2 cellular contexts compared by ENCODE assay signal in the genomic region with DNA sequence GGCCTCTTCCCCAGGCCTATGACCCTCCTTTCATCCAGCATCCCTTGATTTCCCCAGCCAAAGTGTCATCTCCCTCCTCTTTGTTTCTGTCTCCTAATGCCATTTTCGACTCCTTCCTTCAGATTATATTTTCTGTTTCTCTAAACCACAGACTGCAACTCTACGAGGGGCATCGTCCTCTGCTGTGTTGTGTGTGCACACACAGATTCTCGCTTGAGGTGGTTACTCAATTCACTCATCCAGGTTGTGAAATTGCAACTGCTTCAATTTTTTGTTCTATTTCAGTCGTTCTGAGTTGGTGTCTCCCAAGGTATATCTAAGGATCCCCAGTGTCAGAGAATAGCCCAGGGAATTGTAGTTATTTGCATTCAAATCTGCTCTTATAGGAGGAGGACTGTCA.
A peak's percentile ranks its signal among the peaks of the same experiment; 100 is the strongest.
TF ChIP-seq lines count a peak whose summit lies in the region.

No MANE protein-coding gene starts in this region.

TF ChIP-seq in GM12878, 131 proteins besides CTCF, POLR2A, EP300 and RAD21 (continued from another document):
- TF ChIP-seq CEBPZ (IDR thresholded peaks at IDR 0.05; ENCODE audit: low read depth, low read length) (no peak), TAF1 (IDR thresholded peaks at IDR 0.05; ENCODE audit: borderline replicate concordance, low read depth, low read length) (no peak), RUNX3 (IDR thresholded peaks at IDR 0.05; ENCODE audit: low read length) (0 out of 2 replicates have a peak, but pooled peaks have one; percentile 6), CBFB (IDR thresholded peaks at IDR 0.05; ENCODE audit: low read depth) (no peak)
- TF ChIP-seq, protein P1, sequence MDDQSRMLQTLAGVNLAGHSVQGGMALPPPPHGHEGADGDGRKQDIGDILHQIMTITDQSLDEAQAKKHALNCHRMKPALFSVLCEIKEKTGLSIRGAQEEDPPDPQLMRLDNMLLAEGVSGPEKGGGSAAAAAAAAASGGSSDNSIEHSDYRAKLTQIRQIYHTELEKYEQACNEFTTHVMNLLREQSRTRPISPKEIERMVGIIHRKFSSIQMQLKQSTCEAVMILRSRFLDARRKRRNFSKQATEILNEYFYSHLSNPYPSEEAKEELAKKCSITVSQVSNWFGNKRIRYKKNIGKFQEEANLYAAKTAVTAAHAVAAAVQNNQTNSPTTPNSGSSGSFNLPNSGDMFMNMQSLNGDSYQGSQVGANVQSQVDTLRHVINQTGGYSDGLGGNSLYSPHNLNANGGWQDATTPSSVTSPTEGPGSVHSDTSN (IDR thresholded peaks at IDR 0.05; ENCODE audit: insufficient replicate concordance, low read depth, low read length), result no peak
- TF ChIP-seq, protein P2, sequence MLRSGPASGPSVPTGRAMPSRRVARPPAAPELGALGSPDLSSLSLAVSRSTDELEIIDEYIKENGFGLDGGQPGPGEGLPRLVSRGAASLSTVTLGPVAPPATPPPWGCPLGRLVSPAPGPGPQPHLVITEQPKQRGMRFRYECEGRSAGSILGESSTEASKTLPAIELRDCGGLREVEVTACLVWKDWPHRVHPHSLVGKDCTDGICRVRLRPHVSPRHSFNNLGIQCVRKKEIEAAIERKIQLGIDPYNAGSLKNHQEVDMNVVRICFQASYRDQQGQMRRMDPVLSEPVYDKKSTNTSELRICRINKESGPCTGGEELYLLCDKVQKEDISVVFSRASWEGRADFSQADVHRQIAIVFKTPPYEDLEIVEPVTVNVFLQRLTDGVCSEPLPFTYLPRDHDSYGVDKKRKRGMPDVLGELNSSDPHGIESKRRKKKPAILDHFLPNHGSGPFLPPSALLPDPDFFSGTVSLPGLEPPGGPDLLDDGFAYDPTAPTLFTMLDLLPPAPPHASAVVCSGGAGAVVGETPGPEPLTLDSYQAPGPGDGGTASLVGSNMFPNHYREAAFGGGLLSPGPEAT (IDR thresholded peaks at IDR 0.05; ENCODE audit: low read depth), result no peak

TF ChIP-seq in WTC11, 78 proteins besides CTCF, POLR2A, EP300 and RAD21 (continued from another document):
- TF ChIP-seq, protein P3, sequence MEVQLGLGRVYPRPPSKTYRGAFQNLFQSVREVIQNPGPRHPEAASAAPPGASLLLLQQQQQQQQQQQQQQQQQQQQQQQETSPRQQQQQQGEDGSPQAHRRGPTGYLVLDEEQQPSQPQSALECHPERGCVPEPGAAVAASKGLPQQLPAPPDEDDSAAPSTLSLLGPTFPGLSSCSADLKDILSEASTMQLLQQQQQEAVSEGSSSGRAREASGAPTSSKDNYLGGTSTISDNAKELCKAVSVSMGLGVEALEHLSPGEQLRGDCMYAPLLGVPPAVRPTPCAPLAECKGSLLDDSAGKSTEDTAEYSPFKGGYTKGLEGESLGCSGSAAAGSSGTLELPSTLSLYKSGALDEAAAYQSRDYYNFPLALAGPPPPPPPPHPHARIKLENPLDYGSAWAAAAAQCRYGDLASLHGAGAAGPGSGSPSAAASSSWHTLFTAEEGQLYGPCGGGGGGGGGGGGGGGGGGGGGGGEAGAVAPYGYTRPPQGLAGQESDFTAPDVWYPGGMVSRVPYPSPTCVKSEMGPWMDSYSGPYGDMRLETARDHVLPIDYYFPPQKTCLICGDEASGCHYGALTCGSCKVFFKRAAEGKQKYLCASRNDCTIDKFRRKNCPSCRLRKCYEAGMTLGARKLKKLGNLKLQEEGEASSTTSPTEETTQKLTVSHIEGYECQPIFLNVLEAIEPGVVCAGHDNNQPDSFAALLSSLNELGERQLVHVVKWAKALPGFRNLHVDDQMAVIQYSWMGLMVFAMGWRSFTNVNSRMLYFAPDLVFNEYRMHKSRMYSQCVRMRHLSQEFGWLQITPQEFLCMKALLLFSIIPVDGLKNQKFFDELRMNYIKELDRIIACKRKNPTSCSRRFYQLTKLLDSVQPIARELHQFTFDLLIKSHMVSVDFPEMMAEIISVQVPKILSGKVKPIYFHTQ (CRISPR knock-in tag; IDR thresholded peaks at IDR 0.05), result no peak
- TF ChIP-seq ETV6 (CRISPR knock-in tag; IDR thresholded peaks at IDR 0.05) (no peak), ZNF396 (CRISPR knock-in tag; IDR thresholded peaks at IDR 0.05; ENCODE audit: borderline replicate concordance) (no peak), HMGA2 (CRISPR knock-in tag; IDR thresholded peaks at IDR 0.05) (no peak), RORB (CRISPR knock-in tag; IDR thresholded peaks at IDR 0.05) (no peak), ZBTB43 (CRISPR knock-in tag; IDR thresholded peaks at IDR 0.05) (no peak), TEAD1 (CRISPR knock-in tag; IDR thresholded peaks at IDR 0.05) (no peak)
